Comparison of ENCODE assay signal across 9 cellular contexts in the genomic region with DNA sequence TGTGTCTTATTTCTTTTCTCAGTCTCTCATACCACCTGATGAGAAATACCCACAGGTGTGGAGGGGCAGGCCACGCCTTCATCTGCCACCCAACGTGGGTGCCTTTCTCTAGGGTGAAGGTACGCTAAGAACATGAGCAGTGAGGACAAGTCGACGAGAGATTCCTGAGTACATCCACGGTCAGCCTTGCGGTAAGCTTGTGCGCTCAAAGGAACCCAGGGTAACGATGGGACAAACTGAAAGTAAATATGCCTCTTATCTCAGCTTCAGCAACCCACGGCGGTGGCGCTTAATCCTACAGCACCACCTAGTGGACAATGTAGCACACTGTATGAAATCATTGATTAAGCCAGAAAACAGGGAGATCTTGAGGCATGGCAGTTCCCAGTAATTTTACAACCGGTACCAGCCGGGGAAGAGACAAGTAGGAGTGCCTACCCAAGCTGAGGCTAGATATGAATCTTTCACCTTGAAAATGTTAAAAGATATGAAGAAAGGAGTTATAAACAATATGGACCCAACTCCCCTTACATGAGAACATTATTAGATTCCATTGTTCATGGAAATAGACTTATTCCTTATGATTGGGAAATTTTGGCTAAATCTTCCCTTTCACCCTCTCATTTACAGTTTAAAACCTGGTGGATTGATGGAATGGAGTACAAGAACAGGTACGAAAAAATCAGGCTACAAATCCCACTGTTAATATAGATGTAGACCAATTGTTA.
A peak's percentile ranks its signal among the peaks of the same experiment; 100 is the strongest.
DNase-seq lines count a peak whose midpoint lies in the region; ATAC-seq and TF ChIP-seq lines count a peak whose summit lies in the region.
"Had no signal": no experiment of that assay in that cellular context is flagged by ENCODE, and none has a peak within 500 bp of the region (broad histone marks: within the 10 kb centered on the region; RNA-seq: fewer than 3 reads in every experiment).

No MANE protein-coding gene starts in this region.

- peaks cover 4% of the 10 kb centered on the region for H3K36me3 Mint-ChIP-seq in Calu3 (ENCODE audit: insufficient read depth, unreplicated experiment)
- H3K36me3 Mint-ChIP-seq in endodermal cell (ENCODE audit: low read depth), result peaks cover 52% of the 10 kb centered on the region

- H3K4me1 Mint-ChIP-seq in Calu3 (ENCODE audit: low read depth, unreplicated experiment), result no peaks in the 10 kb centered on the region
- H3K4me1 Mint-ChIP-seq in endodermal cell, result no peaks in the 10 kb centered on the region

- intact Hi-C loops in Calu3 (cut with micrococcal nuclease; ENCODE audit: unreplicated experiment) (no loop called here), HCT116 (cut with micrococcal nuclease) (no loop called here)

- H3K4me1 ChIP-seq in HCT116 (ENCODE audit: control insufficient read depth in 1 of 2, insufficient read depth in 2 of 2, low read length in 2 of 2) (no peaks in the 10 kb centered on the region), endodermal cell (ENCODE audit: control insufficient read depth, insufficient read depth, low read length) (no peaks in the 10 kb centered on the region)
- H3K4me1 ChIP-seq: SJSA1 had no signal

- H2AFZ ChIP-seq in HCT116 (ENCODE audit: low read depth, low read length, poor library complexity, severe bottlenecking), result no peak overlapping the region

- H3K27me3 ChIP-seq in HCT116 (ENCODE audit: insufficient read depth, low read length) (no peaks in the 10 kb centered on the region), endodermal cell (ENCODE audit: control insufficient read depth, insufficient read depth, low read length, poor library complexity, severe bottlenecking) (no peaks in the 10 kb centered on the region)
- H3K27me3 ChIP-seq: SJSA1 had no signal

- TF ChIP-seq RAD21 in HCT116 (IDR thresholded peaks at IDR 0.05; ENCODE audit: low read depth), result peak; percentile 62

- no peak overlapping the region for H3K27ac ChIP-seq in HCT116 (ENCODE audit: low read depth, low read length)
- H3K27ac ChIP-seq in endodermal cell (ENCODE audit: low read depth, low read length), result no peak overlapping the region
- H3K27ac ChIP-seq: SJSA1 had no signal

- RAD21 ChIA-PET in HCT116 (lab: Charles Lee; ENCODE audit: low non-redundant PET in 1 of 2, low total read pairs in 2 of 2, uncharacterized antibody in 2 of 2, unreplicated experiment in 2 of 2), result no interaction called here

- POLR2A ChIA-PET in HCT116 (lab: Charles Lee), result no interaction called here

- no peak for TF ChIP-seq POLR2A in HCT116 (IDR thresholded peaks at IDR 0.05; ENCODE audit: borderline replicate concordance, extremely low read depth, insufficient read depth, insufficient read length)

- peak; percentile 38 for TF ChIP-seq CTCF in Calu3 (IDR thresholded peaks at IDR 0.05; ENCODE audit: unreplicated experiment)
- peak; percentile 15 to 65 (median 54); a peak in 4 of 6 replicates for TF ChIP-seq CTCF in HCT116 (IDR thresholded peaks at IDR 0.05 in 2 of 3, conservative IDR thresholded peaks at IDR 0.05 in 1 of 3; ENCODE audit: borderline replicate concordance in 1 of 3, insufficient read depth in 1 of 3, low read depth in 2 of 3, low read length in 2 of 3)
- peak; percentile 79 for TF ChIP-seq CTCF in endodermal cell (conservative IDR thresholded peaks at IDR 0.05)

- peaks cover 5% of the 10 kb centered on the region for H3K9me3 Mint-ChIP-seq in Calu3 (ENCODE audit: low read depth, unreplicated experiment)
- H3K9me3 Mint-ChIP-seq in endodermal cell, result peaks cover 89% of the 10 kb centered on the region

- no peak overlapping the region for H3K4me2 ChIP-seq in HCT116 (ENCODE audit: low read length)

- no peaks in the 10 kb centered on the region for H4K20me1 ChIP-seq in HCT116 (ENCODE audit: insufficient read depth)

- H3K4me3 ChIP-seq in HCT116 (replicated peaks in 1 of 2; ENCODE audit: low read depth in 1 of 2, low read length in 2 of 2) (no peak overlapping the region), endodermal cell (ENCODE audit: low read length) (peak overlapping the region; percentile 65)
- H3K4me3 ChIP-seq: SJSA1 had no signal

- DNase-seq in Calu3, result peak; percentile 33
- DNase-seq in HCT116 (ENCODE audit: low read depth, low spot score), result no peak
- peak; percentile 32 to 78 for DNase-seq in NCI-H526 (lab: John Stamatoyannopoulos, UW)
- DNase-seq in activated CD8-positive, alpha-beta memory T cell treated with anti-CD3 and anti-CD28 coated beads for 1 hour (ENCODE audit: extremely low read depth in 1 of 2, low read depth in 1 of 2), result peak; percentile 24 to 35
- DNase-seq in endodermal cell, result peak; percentile 64
- peak; percentile 74 for DNase-seq in mucosa of gallbladder (ENCODE audit: low spot score)
- peak; percentile 66 for DNase-seq in stimulated activated CD8-positive, alpha-beta memory T cell treated with anti-CD3 and anti-CD28 coated beads, Interleukin-4, amount 100 ng/mL, for 48 hours
- no peak for DNase-seq in cortex of kidney (lab: John Stamatoyannopoulos, UW)

- H3K9ac ChIP-seq in HCT116 (ENCODE audit: low read length) (no peak overlapping the region), endodermal cell (ENCODE audit: extremely low read depth, low read length, poor library complexity, severe bottlenecking) (no peak overlapping the region)

- BruUV-seq in Calu3 (replicated peaks; lab: Mats Ljungman, UMichigan) (no TSS peak), HCT116 (replicated peaks; lab: Mats Ljungman, UMichigan) (no TSS peak)

- peak overlapping the region; percentile 57 for H3K4me3 Mint-ChIP-seq in Calu3 (ENCODE audit: low read depth, unreplicated experiment)
- H3K4me3 Mint-ChIP-seq in endodermal cell, result no peak overlapping the region

- CTCF ChIA-PET in Calu3 (lab: Charles Lee) (no interaction called here), HCT116 (lab: Charles Lee) (no interaction called here)

- H3K27me3 Mint-ChIP-seq in Calu3 (ENCODE audit: unreplicated experiment), result no peaks in the 10 kb centered on the region
- no peaks in the 10 kb centered on the region for H3K27me3 Mint-ChIP-seq in endodermal cell (ENCODE audit: insufficient read depth)

- H3K27ac Mint-ChIP-seq in Calu3 (ENCODE audit: unreplicated experiment), result no peak overlapping the region
- no peak overlapping the region for H3K27ac Mint-ChIP-seq in endodermal cell

- peak; percentile 52 for ATAC-seq in HCT116

- H3K9me2 ChIP-seq in HCT116 (ENCODE audit: insufficient read depth), result no peaks in the 10 kb centered on the region

- H3K9me3 ChIP-seq in HCT116 (ENCODE audit: control insufficient read depth in 1 of 2, insufficient read depth in 1 of 2, low read depth in 1 of 2, low read length in 2 of 2) (peaks cover 3 to 4% of the 10 kb centered on the region in 2 experiments; a peak in 2 of 4 replicates), endodermal cell (ENCODE audit: control insufficient read depth, low read length) (peaks cover 97% of the 10 kb centered on the region)
- H3K9me3 ChIP-seq: SJSA1 had no signal

- H3K36me3 ChIP-seq in HCT116 (ENCODE audit: control insufficient read depth in 1 of 2, insufficient read depth in 2 of 2, low read length in 2 of 2) (no peaks in the 10 kb centered on the region), endodermal cell (ENCODE audit: control insufficient read depth, insufficient read depth, low read length) (peaks cover 11% of the 10 kb centered on the region)
- H3K36me3 ChIP-seq: SJSA1 had no signal

- no peaks in the 10 kb centered on the region for H3K79me2 ChIP-seq in HCT116 (ENCODE audit: insufficient read depth, low read length)

- WGBS in endodermal cell (ENCODE audit: insufficient coverage in 1 of 2, insufficient read length in 1 of 2), 2 experiments, result 84 to 87% methylated on average over 12 to 15 of the region's 15 CpGs

TF ChIP-seq in HCT116, 20 proteins besides CTCF, POLR2A, EP300 and RAD21:
- TF ChIP-seq ELF1 (IDR thresholded peaks at IDR 0.05; ENCODE audit: borderline replicate concordance, low read depth) (no peak), JUND (IDR thresholded peaks at IDR 0.05) (no peak), YY1 (IDR thresholded peaks at IDR 0.05; ENCODE audit: extremely low read depth, insufficient replicate concordance, low read depth, low read length) (no peak), EZH2 (IDR thresholded peaks at IDR 0.05) (no peak), TCF7L2 (IDR thresholded peaks at IDR 0.05; ENCODE audit: borderline replicate concordance, extremely low read depth, insufficient read depth, insufficient read length) (no peak), POLR2AphosphoS5 (IDR thresholded peaks at IDR 0.05; ENCODE audit: low read depth, low read length) (no peak), FOSL1 (IDR thresholded peaks at IDR 0.05; ENCODE audit: low read depth) (no peak), ZNF274 (IDR thresholded peaks at IDR 0.05; ENCODE audit: low read depth, low read length) (no peak), SRF (IDR thresholded peaks at IDR 0.05; ENCODE audit: low read depth) (no peak)
- TF ChIP-seq, protein P1, sequence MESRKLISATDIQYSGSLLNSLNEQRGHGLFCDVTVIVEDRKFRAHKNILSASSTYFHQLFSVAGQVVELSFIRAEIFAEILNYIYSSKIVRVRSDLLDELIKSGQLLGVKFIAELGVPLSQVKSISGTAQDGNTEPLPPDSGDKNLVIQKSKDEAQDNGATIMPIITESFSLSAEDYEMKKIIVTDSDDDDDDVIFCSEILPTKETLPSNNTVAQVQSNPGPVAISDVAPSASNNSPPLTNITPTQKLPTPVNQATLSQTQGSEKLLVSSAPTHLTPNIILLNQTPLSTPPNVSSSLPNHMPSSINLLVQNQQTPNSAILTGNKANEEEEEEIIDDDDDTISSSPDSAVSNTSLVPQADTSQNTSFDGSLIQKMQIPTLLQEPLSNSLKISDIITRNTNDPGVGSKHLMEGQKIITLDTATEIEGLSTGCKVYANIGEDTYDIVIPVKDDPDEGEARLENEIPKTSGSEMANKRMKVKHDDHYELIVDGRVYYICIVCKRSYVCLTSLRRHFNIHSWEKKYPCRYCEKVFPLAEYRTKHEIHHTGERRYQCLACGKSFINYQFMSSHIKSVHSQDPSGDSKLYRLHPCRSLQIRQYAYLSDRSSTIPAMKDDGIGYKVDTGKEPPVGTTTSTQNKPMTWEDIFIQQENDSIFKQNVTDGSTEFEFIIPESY (IDR thresholded peaks at IDR 0.05; ENCODE audit: extremely low read depth, insufficient replicate concordance, low read length), result no peak

Comparison
In these comparisons a context has a peak if more than half of its experiments do, and no peak if none do; other contexts are left out.
1. DNase-seq: peak in Calu3 (single experiment), NCI-H526 (2 of 2), activated CD8-positive, alpha-beta memory T cell treated with anti-CD3 and anti-CD28 coated beads for 1 hour (2 of 2), endodermal cell (single experiment), mucosa of gallbladder (single experiment) and stimulated activated CD8-positive, alpha-beta memory T cell treated with anti-CD3 and anti-CD28 coated beads, Interleukin-4, amount 100 ng/mL, for 48 hours (single experiment); none in HCT116 (single experiment) and cortex of kidney (single experiment).
2. Peak in every context shown above with its lines, with median percentiles within 50 percentile points of each other: CTCF ChIP-seq.